9 cellular contexts compared by ENCODE assay signal in genomic region chr17:40190197-40191021, GRCh38. TPM values are rescaled to one million over a fixed set of nuclear protein-coding genes. Genes with fewer than 3 reads are reported as not detected.
DNase-seq lines count a peak whose midpoint lies in the region; ATAC-seq, FAIRE-seq and TF ChIP-seq lines count a peak whose summit lies in the region.
"Had no signal": no experiment of that assay in that cellular context is flagged by ENCODE, and none has a peak within 500 bp of the region (broad histone marks: within the 10 kb centered on the region; RNA-seq: fewer than 3 reads in every experiment).

No MANE protein-coding gene starts in this region.

- H3K4me1 ChIP-seq in stomach smooth muscle (ENCODE audit: control insufficient read depth, insufficient read depth, low read length), result peaks cover 13% of the 10 kb centered on the region

- no peaks in the 10 kb centered on the region for H3K27me3 Mint-ChIP-seq in activated T-cell treated with anti-CD3 and anti-CD28 coated beads, Interleukin-2, amount 50 U/mL, for 4 hours (ENCODE audit: low read depth)

- no peaks in the 10 kb centered on the region for H3K9me3 Mint-ChIP-seq in activated T-cell treated with anti-CD3 and anti-CD28 coated beads, Interleukin-2, amount 50 U/mL, for 4 hours

- H3K9me3 ChIP-seq in stomach smooth muscle (ENCODE audit: control insufficient read depth in 2 of 2, low read length in 2 of 2), result no peaks in the 10 kb centered on the region

- H3K36me3 Mint-ChIP-seq in activated T-cell treated with anti-CD3 and anti-CD28 coated beads, Interleukin-2, amount 50 U/mL, for 4 hours (ENCODE audit: insufficient read depth), result no peaks in the 10 kb centered on the region

- H3K4me3 Mint-ChIP-seq in activated T-cell treated with anti-CD3 and anti-CD28 coated beads, Interleukin-2, amount 50 U/mL, for 4 hours, result peak overlapping the region; percentile 79

- TF ChIP-seq POLR2A in NB4 (IDR thresholded peaks at IDR 0.05; ENCODE audit: extremely low read depth, insufficient read length), result no peak

- H3K9ac ChIP-seq in stomach smooth muscle (ENCODE audit: low read length in 2 of 2), result peak overlapping the region; percentile 28 to 29

- H3K27me3 ChIP-seq in stomach smooth muscle (ENCODE audit: control insufficient read depth in 1 of 2, insufficient read depth in 2 of 2, low read length in 2 of 2), result no peaks in the 10 kb centered on the region

- H3K4me1 Mint-ChIP-seq in activated T-cell treated with anti-CD3 and anti-CD28 coated beads, Interleukin-2, amount 50 U/mL, for 4 hours (ENCODE audit: low read depth), result peaks cover 6% of the 10 kb centered on the region

- no peak overlapping the region for H3K4me3 ChIP-seq in NB4 (ENCODE audit: low read depth, low read length)
- peak overlapping the region; percentile 50 for H3K4me3 ChIP-seq in iPS-11a (ENCODE audit: low read depth, low read length)
- peak overlapping the region in 1 of 2 donors; percentile 78 for H3K4me3 ChIP-seq in stomach smooth muscle (ENCODE audit: low read length in 2 of 2)

- FAIRE-seq in RCC 7860 (lab: Jason Lieb, UNC), result no peak
- FAIRE-seq: islet of Langerhans had no signal

- ATAC-seq in activated T-cell treated with anti-CD3 and anti-CD28 coated beads, Interleukin-2, amount 50 U/mL, for 4 hours, result peak; percentile 65 to 71
- ATAC-seq in HG02610 (IDR thresholded peaks at IDR 0.05; ENCODE audit: unreplicated experiment), result no peak

- peak; percentile 34 for TF ChIP-seq CTCF in NB4 (IDR thresholded peaks at IDR 0.05; ENCODE audit: low read depth, low read length)

- no peak overlapping the region for H3K27ac ChIP-seq in stomach smooth muscle (ENCODE audit: low read length)

- peaks cover 0 to 2% of the 10 kb centered on the region in 2 donors for H3K36me3 ChIP-seq in stomach smooth muscle (ENCODE audit: control insufficient read depth in 2 of 2, insufficient read depth in 2 of 2, low read length in 2 of 2)

- DNase-seq in DMS153 treated with DMSO at 0.1 percent for 48 hours (lab: John Stamatoyannopoulos, UW; ENCODE audit: unreplicated experiment) (peak; percentile 3), NB4 (ENCODE audit: low read depth) (peak; percentile 32), RCC 7860 (ENCODE audit: low spot score) (no peak), putamen (ENCODE audit: low spot score) (no peak)
- peak; percentile 12 for DNase-seq in activated T-cell treated with anti-CD3 and anti-CD28 coated beads, Interleukin-2, amount 50 U/mL, for 4 hours

RNA-seq across cellular contexts. Expression of gene RAPGEFL1, which starts 13.1 kb away (rescaled TPM):
- total RNA-seq in activated T-cell treated with anti-CD3 and anti-CD28 coated beads, Interleukin-2, amount 50 U/mL, for 4 hours, result 1 to 10 TPM; 5.7 to 6.7 (median 6.1) TPM

RNA-seq across cellular contexts. Expression of gene WIPF2, which starts 28.7 kb away (rescaled TPM):
- 10 to 100 TPM; 21.3 to 24.6 (median 22.1) TPM for total RNA-seq in activated T-cell treated with anti-CD3 and anti-CD28 coated beads, Interleukin-2, amount 50 U/mL, for 4 hours

RNA-seq across cellular contexts. Expression of gene CASC3, which starts 50.1 kb away (rescaled TPM):
- 100 to 1,000 TPM; 100 to 108 (median 103) TPM for total RNA-seq in activated T-cell treated with anti-CD3 and anti-CD28 coated beads, Interleukin-2, amount 50 U/mL, for 4 hours

Comparison
In these comparisons a context has a peak if more than half of its experiments do, and no peak if none do; other contexts are left out.
1. DNase-seq: peak in DMS153 treated with DMSO at 0.1 percent for 48 hours (single experiment), NB4 (single experiment) and activated T-cell treated with anti-CD3 and anti-CD28 coated beads, Interleukin-2, amount 50 U/mL, for 4 hours (single experiment); none in RCC 7860 (single experiment) and putamen (single experiment).